In genomic region chr3:190696777-190697501, GRCh38 we compare ENCODE assay signal across 8 cellular contexts.
DNase-seq lines count a peak whose midpoint lies in the region; ATAC-seq and TF ChIP-seq lines count a peak whose summit lies in the region.

No MANE protein-coding gene starts in this region.

- peaks cover 22% of the 10 kb centered on the region for H3K27me3 Mint-ChIP-seq in T-helper 2 cell treated with Interferon-gamma antibody and Interleukin-4, amounts not matched to agents 5 μg/mL and 100 μg/mL, for 36 hours (ENCODE audit: low read depth)

- H3K4me2 ChIP-seq in GM23248 (ENCODE audit: unreplicated experiment), result peak overlapping the region; percentile 86

- H3K27me3 ChIP-seq in GM23248 (replicated peaks; ENCODE audit: insufficient read depth), result no peaks in the 10 kb centered on the region
- no peaks in the 10 kb centered on the region for H3K27me3 ChIP-seq in right atrium auricular region
- no peaks in the 10 kb centered on the region for H3K27me3 ChIP-seq in upper lobe of left lung

- H3K4me1 ChIP-seq in GM23248 (ENCODE audit: insufficient read depth) (peaks cover 16% of the 10 kb centered on the region), right atrium auricular region (no peaks in the 10 kb centered on the region), upper lobe of left lung (peaks cover 0 to 9% (median 7%) of the 10 kb centered on the region in 4 donors)

- no peak overlapping the region for H3K27ac ChIP-seq in GM23248
- no peak overlapping the region for H3K27ac ChIP-seq in right atrium auricular region
- peak overlapping the region in 2 of 4 donors; percentile 18 to 36 for H3K27ac ChIP-seq in upper lobe of left lung

- ATAC-seq in SK-N-SH treated with all-trans-retinoic acid at 6 μM for 48 hours, result peak; percentile 75
- ATAC-seq in upper lobe of left lung (ENCODE audit: low FRiP score in 2 of 2), result peak in 1 of 2 donors; percentile 61
- ATAC-seq in HG03432 (IDR thresholded peaks at IDR 0.05; ENCODE audit: unreplicated experiment), result no peak

- H3K4me3 ChIP-seq in GM23248 (0 out of 2 replicates have a peak overlapping the region, but pooled peaks have one; percentile 66), right atrium auricular region (no peak overlapping the region), upper lobe of left lung (peak overlapping the region in 3 of 4 donors; percentile 12 to 31 (median 22))

- TF ChIP-seq EP300 in upper lobe of left lung (IDR thresholded peaks at IDR 0.05), result no peak

- no peaks in the 10 kb centered on the region for H3K9me2 ChIP-seq in GM23248 (ENCODE audit: insufficient read depth)

- no peak overlapping the region for H3K9ac ChIP-seq in GM23248

- H3K36me3 ChIP-seq in GM23248 (ENCODE audit: low read depth) (no peaks in the 10 kb centered on the region), right atrium auricular region (no peaks in the 10 kb centered on the region), upper lobe of left lung (no peaks in the 10 kb centered on the region)

- H3K36me3 Mint-ChIP-seq in T-helper 2 cell treated with Interferon-gamma antibody and Interleukin-4, amounts not matched to agents 5 μg/mL and 100 μg/mL, for 36 hours (ENCODE audit: low read depth), result no peaks in the 10 kb centered on the region

- peaks cover 11% of the 10 kb centered on the region for H3K4me1 Mint-ChIP-seq in T-helper 2 cell treated with Interferon-gamma antibody and Interleukin-4, amounts not matched to agents 5 μg/mL and 100 μg/mL, for 36 hours (ENCODE audit: low read depth)

- H3F3A ChIP-seq in GM23248 (ENCODE audit: insufficient read depth), result peaks cover 5% of the 10 kb centered on the region; the same call in 1 of the 2 replicates

- H2AFZ ChIP-seq in GM23248, result peak overlapping the region; percentile 53

- peak; percentile 44 for DNase-seq in AG08395 (ENCODE audit: low spot score)
- peak; percentile 75 for DNase-seq in GM23248
- no peak for DNase-seq in right atrium auricular region (ENCODE audit: low spot score)
- DNase-seq in upper lobe of left lung, result no peak
- no peak for DNase-seq in T-helper 2 cell treated with Interferon-gamma antibody and Interleukin-4, amounts not matched to agents 5 μg/mL and 100 μg/mL, for 36 hours (ENCODE audit: low spot score)
- DNase-seq in T-helper 9 cell, result no peak

- H4K20me1 ChIP-seq in GM23248 (ENCODE audit: insufficient read depth), result no peaks in the 10 kb centered on the region

- H3K27ac Mint-ChIP-seq in T-helper 2 cell treated with Interferon-gamma antibody and Interleukin-4, amounts not matched to agents 5 μg/mL and 100 μg/mL, for 36 hours, result no peak overlapping the region

- WGBS in GM23248 (ENCODE audit: low coverage in 1 of 2, low lambda C conversion rate in 2 of 2, missing lambda C conversion rate in 2 of 2), 2 experiments, result 44 to 50% methylated on average over 7 of the region's 7 CpGs
- WGBS in upper lobe of left lung, 2 donors, result 35 to 39% methylated on average over 7 of the region's 7 CpGs

- H3K4me3 Mint-ChIP-seq in T-helper 2 cell treated with Interferon-gamma antibody and Interleukin-4, amounts not matched to agents 5 μg/mL and 100 μg/mL, for 36 hours, result no peak overlapping the region

- no peaks in the 10 kb centered on the region for H3K9me3 ChIP-seq in GM23248 (ENCODE audit: low read depth)
- no peaks in the 10 kb centered on the region for H3K9me3 ChIP-seq in right atrium auricular region
- H3K9me3 ChIP-seq in upper lobe of left lung, result no peaks in the 10 kb centered on the region

- peak; percentile 34 to 75 for TF ChIP-seq CTCF in right atrium auricular region (IDR thresholded peaks at IDR 0.05)
- TF ChIP-seq CTCF in upper lobe of left lung (IDR thresholded peaks at IDR 0.05), result peak; percentile 22 to 61 (median 46)

- in situ Hi-C loops in GM23248 (cut with MboI), result no loop called here

- H3K79me2 ChIP-seq in GM23248 (ENCODE audit: insufficient read depth), result no peaks in the 10 kb centered on the region

- TF ChIP-seq POLR2A in upper lobe of left lung (IDR thresholded peaks at IDR 0.05), result no peak

- no peaks in the 10 kb centered on the region for H3K9me3 Mint-ChIP-seq in T-helper 2 cell treated with Interferon-gamma antibody and Interleukin-4, amounts not matched to agents 5 μg/mL and 100 μg/mL, for 36 hours

TF ChIP-seq in SK-N-SH treated with all-trans-retinoic acid at 6 μM for 48 hours, 23 proteins besides CTCF, POLR2A, EP300 and RAD21:
- TF ChIP-seq OSR1 (CRISPR knock-in tag; IDR thresholded peaks at IDR 0.05) (no peak), ZNF565 (CRISPR knock-in tag; conservative IDR thresholded peaks at IDR 0.05; ENCODE audit: low read depth) (no peak), ZFP3 (CRISPR knock-in tag; IDR thresholded peaks at IDR 0.05) (no peak), BACH2 (CRISPR knock-in tag; IDR thresholded peaks at IDR 0.05; ENCODE audit: borderline replicate concordance) (no peak), SNAI2 (CRISPR knock-in tag; IDR thresholded peaks at IDR 0.05) (no peak), ZNF8 (CRISPR knock-in tag; IDR thresholded peaks at IDR 0.05) (no peak), ZC3H10 (CRISPR knock-in tag; IDR thresholded peaks at IDR 0.05) (no peak), ZFP30 (CRISPR knock-in tag; IDR thresholded peaks at IDR 0.05) (no peak), CSDC2 (CRISPR knock-in tag; IDR thresholded peaks at IDR 0.05) (no peak), ISL1 (CRISPR knock-in tag; IDR thresholded peaks at IDR 0.05) (no peak), TOX (CRISPR knock-in tag; IDR thresholded peaks at IDR 0.05; ENCODE audit: borderline replicate concordance) (no peak), TCF4 (CRISPR knock-in tag; IDR thresholded peaks at IDR 0.05; ENCODE audit: borderline replicate concordance) (no peak)
- TF ChIP-seq, protein P1, sequence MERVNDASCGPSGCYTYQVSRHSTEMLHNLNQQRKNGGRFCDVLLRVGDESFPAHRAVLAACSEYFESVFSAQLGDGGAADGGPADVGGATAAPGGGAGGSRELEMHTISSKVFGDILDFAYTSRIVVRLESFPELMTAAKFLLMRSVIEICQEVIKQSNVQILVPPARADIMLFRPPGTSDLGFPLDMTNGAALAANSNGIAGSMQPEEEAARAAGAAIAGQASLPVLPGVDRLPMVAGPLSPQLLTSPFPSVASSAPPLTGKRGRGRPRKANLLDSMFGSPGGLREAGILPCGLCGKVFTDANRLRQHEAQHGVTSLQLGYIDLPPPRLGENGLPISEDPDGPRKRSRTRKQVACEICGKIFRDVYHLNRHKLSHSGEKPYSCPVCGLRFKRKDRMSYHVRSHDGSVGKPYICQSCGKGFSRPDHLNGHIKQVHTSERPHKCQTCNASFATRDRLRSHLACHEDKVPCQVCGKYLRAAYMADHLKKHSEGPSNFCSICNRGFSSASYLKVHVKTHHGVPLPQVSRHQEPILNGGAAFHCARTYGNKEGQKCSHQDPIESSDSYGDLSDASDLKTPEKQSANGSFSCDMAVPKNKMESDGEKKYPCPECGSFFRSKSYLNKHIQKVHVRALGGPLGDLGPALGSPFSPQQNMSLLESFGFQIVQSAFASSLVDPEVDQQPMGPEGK (CRISPR knock-in tag; IDR thresholded peaks at IDR 0.05; ENCODE audit: borderline replicate concordance), result no peak
- TF ChIP-seq, protein P2, sequence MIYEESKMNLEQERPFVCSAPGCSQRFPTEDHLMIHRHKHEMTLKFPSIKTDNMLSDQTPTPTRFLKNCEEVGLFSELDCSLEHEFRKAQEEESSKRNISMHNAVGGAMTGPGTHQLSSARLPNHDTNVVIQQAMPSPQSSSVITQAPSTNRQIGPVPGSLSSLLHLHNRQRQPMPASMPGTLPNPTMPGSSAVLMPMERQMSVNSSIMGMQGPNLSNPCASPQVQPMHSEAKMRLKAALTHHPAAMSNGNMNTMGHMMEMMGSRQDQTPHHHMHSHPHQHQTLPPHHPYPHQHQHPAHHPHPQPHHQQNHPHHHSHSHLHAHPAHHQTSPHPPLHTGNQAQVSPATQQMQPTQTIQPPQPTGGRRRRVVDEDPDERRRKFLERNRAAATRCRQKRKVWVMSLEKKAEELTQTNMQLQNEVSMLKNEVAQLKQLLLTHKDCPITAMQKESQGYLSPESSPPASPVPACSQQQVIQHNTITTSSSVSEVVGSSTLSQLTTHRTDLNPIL (CRISPR knock-in tag; IDR thresholded peaks at IDR 0.05; ENCODE audit: low read depth), result no peak
- TF ChIP-seq, protein P3, sequence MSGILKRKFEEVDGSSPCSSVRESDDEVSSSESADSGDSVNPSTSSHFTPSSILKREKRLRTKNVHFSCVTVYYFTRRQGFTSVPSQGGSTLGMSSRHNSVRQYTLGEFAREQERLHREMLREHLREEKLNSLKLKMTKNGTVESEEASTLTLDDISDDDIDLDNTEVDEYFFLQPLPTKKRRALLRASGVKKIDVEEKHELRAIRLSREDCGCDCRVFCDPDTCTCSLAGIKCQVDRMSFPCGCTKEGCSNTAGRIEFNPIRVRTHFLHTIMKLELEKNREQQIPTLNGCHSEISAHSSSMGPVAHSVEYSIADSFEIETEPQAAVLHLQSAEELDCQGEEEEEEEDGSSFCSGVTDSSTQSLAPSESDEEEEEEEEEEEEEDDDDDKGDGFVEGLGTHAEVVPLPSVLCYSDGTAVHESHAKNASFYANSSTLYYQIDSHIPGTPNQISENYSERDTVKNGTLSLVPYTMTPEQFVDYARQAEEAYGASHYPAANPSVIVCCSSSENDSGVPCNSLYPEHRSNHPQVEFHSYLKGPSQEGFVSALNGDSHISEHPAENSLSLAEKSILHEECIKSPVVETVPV (CRISPR knock-in tag; IDR thresholded peaks at IDR 0.05), result no peak

Comparison
In these comparisons a context has a peak if more than half of its experiments do, and no peak if none do; other contexts are left out.
1. DNase-seq: peak in AG08395 (single experiment) and GM23248 (single experiment); none in right atrium auricular region (single experiment), upper lobe of left lung (0 of 2), T-helper 2 cell treated with Interferon-gamma antibody and Interleukin-4, amounts not matched to agents 5 μg/mL and 100 μg/mL, for 36 hours (single experiment) and T-helper 9 cell (single experiment).
2. H3K4me3 ChIP-seq: peak in GM23248 (single experiment) and upper lobe of left lung (3 of 4); none in right atrium auricular region (0 of 2).